Comparison of ENCODE assay signal across 7 cellular contexts in the genomic region with DNA sequence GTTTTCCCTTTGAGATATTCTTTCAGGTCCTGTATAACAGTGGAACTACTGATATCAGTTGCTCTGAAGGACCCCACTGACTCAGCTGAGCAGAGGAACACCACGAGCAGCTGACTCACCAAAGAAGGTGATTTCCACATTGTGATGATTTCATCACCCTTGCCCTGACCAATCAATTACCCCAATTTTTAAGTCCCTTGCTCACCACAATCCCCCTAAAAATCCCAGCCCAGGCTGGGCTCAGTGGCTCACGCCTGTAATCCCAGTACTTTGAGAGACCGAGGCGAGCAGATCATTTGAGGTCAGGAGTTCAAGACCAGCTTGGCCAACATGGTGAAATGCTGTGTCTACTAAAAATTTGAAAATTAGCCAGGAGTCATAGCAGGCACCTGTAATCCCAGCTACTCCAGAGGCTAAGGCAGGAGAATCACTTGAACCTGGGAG.
DNase-seq lines count a peak whose midpoint lies in the region; ATAC-seq and TF ChIP-seq lines count a peak whose summit lies in the region.

No MANE protein-coding gene starts in this region.

- H2BK15ac ChIP-seq in IMR-90 (ENCODE audit: low read depth, low read length), result peak overlapping the region; percentile 89; the same call in 1 of the 3 replicates

- no peak for TF ChIP-seq POLR2A in IMR-90 (IDR thresholded peaks at IDR 0.05; ENCODE audit: low read depth, low read length)

- H2AFZ ChIP-seq in IMR-90 (replicated peaks; ENCODE audit: low read length, poor library complexity) (no peak overlapping the region), smooth muscle cell (ENCODE audit: low read depth) (no peak overlapping the region)

- no peak overlapping the region for H3K14ac ChIP-seq in IMR-90 (replicated peaks; ENCODE audit: low read depth, low read length)

- POLR2A ChIA-PET in IMR-90 (lab: Charles Lee; ENCODE audit: unreplicated experiment), result no interaction called here
- POLR2A ChIA-PET in GM10248 (lab: Yijun Ruan, JAX), result no interaction called here

- CTCF ChIA-PET in IMR-90 (lab: Yijun Ruan, JAX), result no interaction called here
- CTCF ChIA-PET in GM10248 (lab: Yijun Ruan, JAX), result interaction anchor here (1.1 to 1.4 kb wide), 2 partner anchors 13 to 20 kb away, joined by 4 read pairs; no protein-coding TSS in a partner anchor

- DNase-seq in IMR-90, result peak; percentile 94
- DNase-seq in amniotic epithelial cell (ENCODE audit: low read depth), result peak; percentile 98
- no peak for DNase-seq in smooth muscle cell (lab: John Stamatoyannopoulos, UW; ENCODE audit: unreplicated experiment)
- DNase-seq in NCI-H1417 treated with DMSO at 0.1 percent for 48 hours (lab: John Stamatoyannopoulos, UW), result no peak
- no peak for DNase-seq in GM10248 (ENCODE audit: extremely low spot score)

- no peaks in the 10 kb centered on the region for H3K36me3 ChIP-seq in IMR-90 (ENCODE audit: control insufficient read depth, insufficient read depth, low read length)
- no peaks in the 10 kb centered on the region for H3K36me3 ChIP-seq in smooth muscle cell (ENCODE audit: low read depth)

- peak; percentile 90 for ATAC-seq in GM19463 (IDR thresholded peaks at IDR 0.05; ENCODE audit: unreplicated experiment)
- peak; percentile 57 for ATAC-seq in IMR-90 (ENCODE audit: low read depth)
- ATAC-seq in HG02938 (IDR thresholded peaks at IDR 0.05; ENCODE audit: unreplicated experiment), result no peak

- H4K20me1 ChIP-seq in IMR-90 (ENCODE audit: insufficient read depth, low read length) (no peaks in the 10 kb centered on the region), smooth muscle cell (ENCODE audit: low read depth) (no peaks in the 10 kb centered on the region)

- no peak overlapping the region for H3K23ac ChIP-seq in IMR-90 (ENCODE audit: low read depth, low read length)

- no peak for TF ChIP-seq RAD21 in IMR-90 (IDR thresholded peaks at IDR 0.05; ENCODE audit: low read length)

- peak overlapping the region; percentile 22; the same call in 1 of the 2 replicates for H2BK20ac ChIP-seq in IMR-90 (ENCODE audit: low read depth, low read length)

- H3K27me3 ChIP-seq in IMR-90 (ENCODE audit: control insufficient read depth, insufficient read depth, low read length) (no peaks in the 10 kb centered on the region), smooth muscle cell (ENCODE audit: low read depth) (no peaks in the 10 kb centered on the region)

- H4K8ac ChIP-seq in IMR-90 (ENCODE audit: low read depth in 2 of 2, low read length in 2 of 2), result peak overlapping the region in 1 of 2 experiments; percentile 31; a peak in 1 of 4 replicates

- H2AK5ac ChIP-seq in IMR-90 (ENCODE audit: low read depth, low read length), result no peak overlapping the region

- H3K4me1 ChIP-seq in IMR-90 (ENCODE audit: control insufficient read depth, insufficient read depth, low read length) (peaks cover 15% of the 10 kb centered on the region), smooth muscle cell (ENCODE audit: low read depth) (no peaks in the 10 kb centered on the region)

- H3K79me2 ChIP-seq in smooth muscle cell (ENCODE audit: low read depth), result no peaks in the 10 kb centered on the region

- H3K4me3 ChIP-seq in IMR-90 (ENCODE audit: insufficient read depth, low read depth, low read length), result no peak overlapping the region
- H3K4me3 ChIP-seq in smooth muscle cell, result no peak overlapping the region

- H3K27ac ChIP-seq in IMR-90 (ENCODE audit: insufficient read depth, low read length), result no peak overlapping the region
- peak overlapping the region; percentile 78 for H3K27ac ChIP-seq in smooth muscle cell (ENCODE audit: low read depth)

- no peaks in the 10 kb centered on the region for H3F3A ChIP-seq in smooth muscle cell (ENCODE audit: low read depth)

- intact Hi-C loops in IMR-90 (cut with micrococcal nuclease), result loop anchor here (10.0 kb wide), 1 partner anchor 192 kb away; the partner anchor contains the start of gene SLC44A1

- WGBS in IMR-90 (ENCODE audit: extremely low coverage in 2 of 2, insufficient read length in 1 of 2), 2 experiments, result 72% methylated on average over 4 of the region's 4 CpGs; no CpG with 5 or more reads in 1 of the 2 experiments
- WGBS in smooth muscle cell (ENCODE audit: low lambda C conversion rate), result 35% methylated on average over 4 of the region's 4 CpGs

- dilution Hi-C loops in IMR-90 (cut with HindIII; ENCODE audit: low sequenced_read_pairs, unreplicated experiment), result no loop called here

- no peaks in the 10 kb centered on the region for H3K9me3 ChIP-seq in IMR-90 (ENCODE audit: control insufficient read depth, insufficient read depth, low read length)
- no peaks in the 10 kb centered on the region for H3K9me3 ChIP-seq in smooth muscle cell (replicated peaks; ENCODE audit: low read depth)

- H2BK5ac ChIP-seq in IMR-90 (ENCODE audit: low read depth, low read length, poor library complexity, severe bottlenecking), result peak overlapping the region; percentile 75

- no peak overlapping the region; the same call in 1 of the 2 replicates for H4K91ac ChIP-seq in IMR-90 (ENCODE audit: insufficient read depth, low read depth, low read length)

- peak overlapping the region; percentile 84; the same call in 1 of the 2 replicates for H3K4ac ChIP-seq in IMR-90 (ENCODE audit: low read depth, low read length)

- in situ Hi-C loops in IMR-90 (cut with MboI; ENCODE audit: low sequenced_read_pairs), result no loop called here

- peaks cover 7% of the 10 kb centered on the region for H3K9me1 ChIP-seq in IMR-90 (ENCODE audit: insufficient read depth, low read length)

- H4K5ac ChIP-seq in IMR-90 (ENCODE audit: low read depth, low read length), result no peak overlapping the region

- peak overlapping the region; percentile 67; the same call in 1 of the 2 replicates for H2BK120ac ChIP-seq in IMR-90 (ENCODE audit: low read depth, low read length)

- BruUV-seq in IMR-90 (replicated peaks; lab: Mats Ljungman, UMichigan), result no TSS peak

- no peak overlapping the region for H2AK9ac ChIP-seq in IMR-90 (replicated peaks; ENCODE audit: low read depth, low read length, poor library complexity)

- no peak overlapping the region for H3K56ac ChIP-seq in IMR-90 (ENCODE audit: extremely low read depth, insufficient read depth, low read length)

- H3K4me2 ChIP-seq in IMR-90 (ENCODE audit: low read depth, low read length) (no peak overlapping the region), smooth muscle cell (no peak overlapping the region)

- H3K9ac ChIP-seq in IMR-90 (ENCODE audit: low read depth, low read length) (no peak overlapping the region), smooth muscle cell (ENCODE audit: low read depth) (peak overlapping the region; percentile 54)

- no peaks in the 10 kb centered on the region; a peak in 1 of 4 replicates for H3K79me1 ChIP-seq in IMR-90 (ENCODE audit: low read depth in 1 of 2, low read length in 2 of 2)

- H3K18ac ChIP-seq in IMR-90 (ENCODE audit: low read depth, low read length), result no peak overlapping the region

- no peak for TF ChIP-seq CTCF in IMR-90 (conservative IDR thresholded peaks at IDR 0.05; ENCODE audit: low read depth, low read length)
- no peak for TF ChIP-seq CTCF in smooth muscle cell (IDR thresholded peaks at IDR 0.05; ENCODE audit: borderline replicate concordance, insufficient read depth, poor library complexity, severe bottlenecking)
- TF ChIP-seq CTCF in GM10248 (IDR thresholded peaks at IDR 0.05; ENCODE audit: control extremely low read depth, extremely low read depth, low read depth, missing control alignments), result no peak

TF ChIP-seq in IMR-90, 13 proteins besides CTCF, POLR2A, EP300 and RAD21:
- TF ChIP-seq SMC3 (IDR thresholded peaks at IDR 0.05; ENCODE audit: low read depth, low read length) (no peak), BHLHE40 (IDR thresholded peaks at IDR 0.05; ENCODE audit: low read depth, low read length) (0 out of 2 replicates have a peak, but pooled peaks have one; percentile 13), NFE2L2 (IDR thresholded peaks at IDR 0.05; ENCODE audit: low read depth, low read length) (peak; percentile 44; the same call in 1 of the 2 replicates), MAFK (IDR thresholded peaks at IDR 0.05; ENCODE audit: low read depth, low read length) (no peak), FOS (IDR thresholded peaks at IDR 0.05; ENCODE audit: low read depth, low read length) (peak; percentile 90), CEBPB (IDR thresholded peaks at IDR 0.05; ENCODE audit: low read depth, low read length) (peak; percentile 96), RFX5 (IDR thresholded peaks at IDR 0.05; ENCODE audit: low read depth, low read length) (no peak)
- TF ChIP-seq, protein P1, sequence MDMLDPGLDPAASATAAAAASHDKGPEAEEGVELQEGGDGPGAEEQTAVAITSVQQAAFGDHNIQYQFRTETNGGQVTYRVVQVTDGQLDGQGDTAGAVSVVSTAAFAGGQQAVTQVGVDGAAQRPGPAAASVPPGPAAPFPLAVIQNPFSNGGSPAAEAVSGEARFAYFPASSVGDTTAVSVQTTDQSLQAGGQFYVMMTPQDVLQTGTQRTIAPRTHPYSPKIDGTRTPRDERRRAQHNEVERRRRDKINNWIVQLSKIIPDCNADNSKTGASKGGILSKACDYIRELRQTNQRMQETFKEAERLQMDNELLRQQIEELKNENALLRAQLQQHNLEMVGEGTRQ (IDR thresholded peaks at IDR 0.05; ENCODE audit: low read depth, low read length), result peak; percentile 60; the same call in 1 of the 2 replicates

Comparison
In these comparisons a context has a peak if more than half of its experiments do, and no peak if none do; other contexts are left out.
1. DNase-seq: peak in IMR-90 (single experiment) and amniotic epithelial cell (single experiment); none in smooth muscle cell (single experiment), NCI-H1417 treated with DMSO at 0.1 percent for 48 hours (single experiment) and GM10248 (single experiment).